ENCODE assay signal across 14 cellular contexts in the genomic region with DNA sequence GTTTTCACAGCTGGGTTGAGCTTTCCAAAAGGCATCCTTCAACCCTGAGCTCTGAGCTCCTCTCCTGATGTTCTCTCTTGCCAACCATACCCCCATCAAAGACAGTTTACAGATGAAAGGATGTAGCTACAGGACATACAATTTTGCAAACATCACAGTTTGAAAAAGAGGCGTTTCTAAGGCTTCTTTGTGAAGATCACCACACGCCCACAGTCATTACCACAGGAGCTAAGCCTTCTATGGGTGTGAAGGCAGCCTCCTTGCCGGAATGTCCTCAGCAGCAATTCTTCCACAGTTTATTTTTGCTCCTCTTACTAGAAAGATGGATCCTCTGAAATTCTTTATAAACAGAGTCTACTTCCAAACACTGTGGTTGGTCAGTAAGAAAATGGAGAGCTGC. TPM values are rescaled to one million over a fixed set of nuclear protein-coding genes. Genes with fewer than 3 reads are reported as not detected.
DNase-seq lines count a peak whose midpoint lies in the region; ATAC-seq and TF ChIP-seq lines count a peak whose summit lies in the region.
"Had no signal": no experiment of that assay in that cellular context is flagged by ENCODE, and none has a peak within 500 bp of the region (broad histone marks: within the 10 kb centered on the region; RNA-seq: fewer than 3 reads in every experiment).

No MANE protein-coding gene starts in this region.

- POLR2A ChIA-PET in A673 (lab: Charles Lee; ENCODE audit: low non-redundant PET), result interaction anchor here (0.6 kb wide), 1 partner anchor 32 kb away, joined by 3 read pairs; no protein-coding TSS in a partner anchor

- no TSS peak for BruUV-seq in A673 (replicated peaks; lab: Mats Ljungman, UMichigan)

- no peaks in the 10 kb centered on the region for H3K36me3 ChIP-seq in CD4-positive, CD25-positive, alpha-beta regulatory T cell (ENCODE audit: control insufficient read depth, insufficient read depth, low read length)
- H3K36me3 ChIP-seq in neutrophil, result no peaks in the 10 kb centered on the region
- no peaks in the 10 kb centered on the region for H3K36me3 ChIP-seq in A673 (ENCODE audit: insufficient read depth, low read length, poor library complexity, severe bottlenecking)

- H3K27me3 ChIP-seq in CD4-positive, CD25-positive, alpha-beta regulatory T cell (ENCODE audit: control insufficient read depth, insufficient read depth, low read length), result no peaks in the 10 kb centered on the region
- H3K27me3 ChIP-seq in neutrophil (no peaks in the 10 kb centered on the region), A673 (replicated peaks; ENCODE audit: insufficient read depth, low read depth, low read length, poor library complexity) (no peaks in the 10 kb centered on the region)

- H3K4me1 Mint-ChIP-seq in CD4-positive, CD25-positive, alpha-beta regulatory T cell, result peaks cover 6 to 91% (median 61%) of the 10 kb centered on the region in 4 donors
- H3K4me1 Mint-ChIP-seq in chondrocyte (ENCODE audit: low read depth), result peaks cover 98% of the 10 kb centered on the region

- H3K27me3 Mint-ChIP-seq in CD4-positive, CD25-positive, alpha-beta regulatory T cell, result no peaks in the 10 kb centered on the region
- no peaks in the 10 kb centered on the region for H3K27me3 Mint-ChIP-seq in chondrocyte (ENCODE audit: low read depth)
- H3K27me3 Mint-ChIP-seq: naive B cell had no signal

- H3K9me3 ChIP-seq in CD4-positive, CD25-positive, alpha-beta regulatory T cell (ENCODE audit: control insufficient read depth in 2 of 2, low read length in 2 of 2), result no peaks in the 10 kb centered on the region
- H3K9me3 ChIP-seq in neutrophil, result no peaks in the 10 kb centered on the region
- H3K9me3 ChIP-seq in A673 (ENCODE audit: low read depth, low read length, poor library complexity, severe bottlenecking), result no peaks in the 10 kb centered on the region

- peak overlapping the region; percentile 36 to 89 (median 82) for H3K27ac Mint-ChIP-seq in CD4-positive, CD25-positive, alpha-beta regulatory T cell
- peak overlapping the region; percentile 73 for H3K27ac Mint-ChIP-seq in chondrocyte (ENCODE audit: unreplicated experiment)

- H3K4me3 ChIP-seq in CD4-positive, CD25-positive, alpha-beta regulatory T cell (ENCODE audit: low read depth, low read length), result peak overlapping the region; percentile 42
- peak overlapping the region; percentile 28 to 40 for H3K4me3 ChIP-seq in neutrophil (ENCODE audit: low read depth in 1 of 2, low read length in 1 of 2)
- H3K4me3 ChIP-seq in A673 (ENCODE audit: low read depth, low read length, poor library complexity, severe bottlenecking), result no peak overlapping the region

- peak overlapping the region; percentile 8 to 79 (median 40) for H3K4me3 Mint-ChIP-seq in CD4-positive, CD25-positive, alpha-beta regulatory T cell
- H3K4me3 Mint-ChIP-seq in chondrocyte (ENCODE audit: unreplicated experiment), result no peak overlapping the region

- peaks cover 8% of the 10 kb centered on the region for H3K36me3 Mint-ChIP-seq in CD4-positive, CD25-positive, alpha-beta regulatory T cell
- peaks cover 4% of the 10 kb centered on the region for H3K36me3 Mint-ChIP-seq in chondrocyte (ENCODE audit: low read depth)

- no peak overlapping the region for H3K27ac ChIP-seq in CD4-positive, CD25-positive, alpha-beta regulatory T cell (ENCODE audit: insufficient read depth, low read length, poor library complexity, severe bottlenecking)
- peak overlapping the region; percentile 80 for H3K27ac ChIP-seq in neutrophil
- no peak overlapping the region for H3K27ac ChIP-seq in A673 (ENCODE audit: low read depth, low read length, poor library complexity, severe bottlenecking)
- H3K27ac ChIP-seq: RWPE1 had no signal

- peak; percentile 56 to 63 for ATAC-seq in CD4-positive, CD25-positive, alpha-beta regulatory T cell (ENCODE audit: low read depth in 2 of 2)
- ATAC-seq in GM21723 (IDR thresholded peaks at IDR 0.05; ENCODE audit: unreplicated experiment), result no peak

- H3K9me3 Mint-ChIP-seq in CD4-positive, CD25-positive, alpha-beta regulatory T cell, result no peaks in the 10 kb centered on the region
- no peaks in the 10 kb centered on the region for H3K9me3 Mint-ChIP-seq in chondrocyte (ENCODE audit: low read depth)

- H3K4me1 ChIP-seq in CD4-positive, CD25-positive, alpha-beta regulatory T cell (ENCODE audit: control insufficient read depth, insufficient read depth, low read length, poor library complexity, severe bottlenecking), result peaks cover 47% of the 10 kb centered on the region
- H3K4me1 ChIP-seq in neutrophil (ENCODE audit: control insufficient read depth in 1 of 2, insufficient read depth in 1 of 2, low read depth in 1 of 2, low read length in 1 of 2) (peaks cover 99 to 100% of the 10 kb centered on the region in 2 experiments), A673 (ENCODE audit: insufficient read depth, low read length, poor library complexity, severe bottlenecking) (peaks cover 20% of the 10 kb centered on the region)

- TF ChIP-seq CTCF in chondrocyte (IDR thresholded peaks at IDR 0.05) (no peak), neutrophil (IDR thresholded peaks at IDR 0.05) (no peak), A673 (conservative IDR thresholded peaks at IDR 0.05; ENCODE audit: low read depth, low read length) (no peak)

- intact Hi-C loops in A673 (cut with micrococcal nuclease; ENCODE audit: unreplicated experiment), result no loop called here

- CTCF ChIA-PET in A673 (lab: Charles Lee), result no interaction called here

- peak in 2 of 3 donors; percentile 6 to 61 for DNase-seq in CD4-positive, CD25-positive, alpha-beta regulatory T cell
- peak; percentile 88 for DNase-seq in NCI-H2227 (lab: John Stamatoyannopoulos, UW; ENCODE audit: unreplicated experiment)
- DNase-seq in chondrocyte (ENCODE audit: low spot score), result no peak
- no peak for DNase-seq in A673 (ENCODE audit: low spot score)
- DNase-seq in NCI-H2029 (lab: John Stamatoyannopoulos, UW), result no peak
- DNase-seq in NCI-H82 treated with DMSO at 0.1 percent for 48 hours (lab: John Stamatoyannopoulos, UW; ENCODE audit: unreplicated experiment), result no peak
- DNase-seq: cortex of kidney, foreskin fibroblast, GOT3, naive B cell, NCI-H510A treated with DMSO at 0.1 percent for 48 hours had no signal

RNA-seq across cellular contexts. Expression of a gene that starts 9.7 kb away (rescaled TPM):
- total RNA-seq in CD4-positive, CD25-positive, alpha-beta regulatory T cell, result 64.3 TPM
- polyA plus RNA-seq in CD4-positive, CD25-positive, alpha-beta regulatory T cell, result 10 to 100 TPM in 1 of 4 donors, 1 to 10 TPM in 3; 5.9 to 10.7 (median 8.8) TPM
- total RNA-seq in chondrocyte, result 37.5 to 46.2 TPM (median 38.5 TPM) in 3 replicates
- 15.3 and 16.4 TPM in 2 replicates for total RNA-seq in A673 (2021)

Comparison
In these comparisons a context has a peak if more than half of its experiments do, and no peak if none do; other contexts are left out.
1. DNase-seq: peak in CD4-positive, CD25-positive, alpha-beta regulatory T cell (2 of 3) and NCI-H2227 (single experiment); none in chondrocyte (single experiment), A673 (single experiment), NCI-H2029 (single experiment) and NCI-H82 treated with DMSO at 0.1 percent for 48 hours (single experiment).